ENCODE assay signal across 30 cellular contexts in genomic region chr9:81108391-81108790, GRCh38.
DNase-seq lines count a peak whose midpoint lies in the region; TF ChIP-seq lines count a peak whose summit lies in the region.
"Had no signal": no experiment of that assay in that cellular context is flagged by ENCODE, and none has a peak within 500 bp of the region (broad histone marks: within the 10 kb centered on the region; RNA-seq: fewer than 3 reads in every experiment).

No MANE protein-coding gene starts in this region.

- no peak for TF ChIP-seq CTCF in PC-9 (conservative IDR thresholded peaks at IDR 0.05)
- TF ChIP-seq CTCF in osteoblast (IDR thresholded peaks at IDR 0.05; ENCODE audit: extremely low read depth, low read depth, low read length) = no peak
- no peak for TF ChIP-seq CTCF in OCI-LY7 (conservative IDR thresholded peaks at IDR 0.05; ENCODE audit: low read length)

- POLR2A ChIA-PET in PC-9 (lab: Charles Lee; ENCODE audit: unreplicated experiment) (interaction anchor here (0.6 kb wide), 1 partner anchor 50 kb away, joined by 5 read pairs; no protein-coding TSS in a partner anchor), OCI-LY7 (lab: Charles Lee) (no interaction called here)

- intact Hi-C loops in PC-9 (cut with micrococcal nuclease; ENCODE audit: unreplicated experiment) (no loop called here), OCI-LY7 (cut with micrococcal nuclease; ENCODE audit: unreplicated experiment) (no loop called here)

- H3K36me3 ChIP-seq in PC-9 (ENCODE audit: low read depth) (no peaks in the 10 kb centered on the region), ectodermal cell (ENCODE audit: control insufficient read depth, insufficient read depth, low read length) (no peaks in the 10 kb centered on the region), osteoblast (ENCODE audit: insufficient read depth, low read length) (no peaks in the 10 kb centered on the region), OCI-LY7 (ENCODE audit: insufficient read depth, low read length) (no peaks in the 10 kb centered on the region)
- H3K36me3 ChIP-seq: brain microvascular endothelial cell, esophagus muscularis mucosa, ovary, right atrium auricular region, uterus had no signal

- H3K4me1 ChIP-seq in PC-9 (replicated peaks; ENCODE audit: insufficient read depth) (peaks cover 15% of the 10 kb centered on the region), ectodermal cell (ENCODE audit: control insufficient read depth, insufficient read depth, low read length) (peaks cover 4% of the 10 kb centered on the region), osteoblast (ENCODE audit: insufficient read depth, low read length) (no peaks in the 10 kb centered on the region), OCI-LY7 (ENCODE audit: insufficient read depth, low read length, poor library complexity, severe bottlenecking) (no peaks in the 10 kb centered on the region)
- H3K4me1 ChIP-seq: esophagus muscularis mucosa, right atrium auricular region, uterus had no signal

- DNase-seq in ELR (ENCODE audit: low read depth) (peak; percentile 64), PC-9 (peak; percentile 6 to 76), osteoblast (ENCODE audit: insufficient read length, low spot score, missing footprints) (peak; percentile 48), NCI-H1694 treated with DMSO at 0.1 percent for 48 hours (lab: John Stamatoyannopoulos, UW) (no peak), superior temporal gyrus (ENCODE audit: extremely low spot score) (no peak), NCI-H1436 treated with DMSO at 0.1 percent for 48 hours (lab: John Stamatoyannopoulos, UW) (no peak), OCI-LY7 (ENCODE audit: low spot score) (no peak)
- DNase-seq: activated CD4-positive, CD25-positive, alpha-beta regulatory T cell treated with anti-CD3 and anti-CD28 coated beads, Interleukin-2, amount 50 U/mL, for 72 hours; activated CD8-positive, alpha-beta T cell treated with anti-CD3 and anti-CD28 coated beads, Interleukin-2, amount 10 ng/mL, durations not matched to agents 7 days and 5 days; activated gamma-delta T cell; activated naive CD8-positive, alpha-beta T cell treated with anti-CD3 and anti-CD28 coated beads, Interleukin-2, amount 50 U/mL, for 24 hours; brain microvascular endothelial cell; effector memory CD4-positive, alpha-beta T cell; immature natural killer cell; left ventricle myocardium superior; midbrain; natural killer cell; NCI-H187; NCI-H2227 treated with DMSO at 0.1 percent for 48 hours; NCI-H82; ovary; stimulated activated CD4-positive, alpha-beta T cell treated with anti-CD3 and anti-CD28 coated beads, Interleukin-12 subunit alpha, Interleukin-12 subunit beta, amount 100 ng/mL, for 4 hours; stimulated activated CD4-positive, alpha-beta T cell treated with anti-CD3 and anti-CD28 coated beads, Interleukin-4, amount 100 ng/mL, for 24 hours; stimulated activated naive B cell treated with anti-CD40 and anti-IgM and Interleukin-4, amounts not matched to agents 10 μg/mL and 1 μg/mL and 100 μg/mL, for 72 hours; T-cell; uterus had no signal

- H3K4me3 ChIP-seq in PC-9 = no peak overlapping the region
- no peak overlapping the region for H3K4me3 ChIP-seq in ectodermal cell (ENCODE audit: insufficient read depth, low read depth, low read length)
- H3K4me3 ChIP-seq in osteoblast (ENCODE audit: insufficient read depth, low read length) = no peak overlapping the region
- H3K4me3 ChIP-seq in OCI-LY7 (ENCODE audit: low read depth, low read length, poor library complexity, severe bottlenecking) = no peak overlapping the region
- H3K4me3 ChIP-seq: esophagus muscularis mucosa, hepatocyte, ovary, right atrium auricular region, uterus had no signal

- H3K4me2 ChIP-seq in PC-9 (peak overlapping the region; percentile 37), osteoblast (ENCODE audit: insufficient read depth, low read length) (no peak overlapping the region), OCI-LY7 (ENCODE audit: low read length) (no peak overlapping the region)
- H3K4me2 ChIP-seq: hepatocyte had no signal

- H2AFZ ChIP-seq in PC-9 (peak overlapping the region; percentile 54), osteoblast (ENCODE audit: low read length) (no peak overlapping the region), OCI-LY7 (ENCODE audit: low read length) (no peak overlapping the region)
- H2AFZ ChIP-seq: hepatocyte had no signal

- H3K27me3 ChIP-seq in PC-9 (ENCODE audit: insufficient read depth, low read depth) = no peaks in the 10 kb centered on the region
- H3K27me3 ChIP-seq in ectodermal cell (ENCODE audit: control insufficient read depth, insufficient read depth, low read length, poor library complexity, severe bottlenecking) = no peaks in the 10 kb centered on the region
- peaks cover 6% of the 10 kb centered on the region for H3K27me3 ChIP-seq in osteoblast (ENCODE audit: insufficient read depth, low read length)
- H3K27me3 ChIP-seq: brain microvascular endothelial cell, esophagus muscularis mucosa, hepatocyte, ovary, right atrium auricular region, uterus had no signal

- CTCF ChIA-PET in PC-9 (lab: Charles Lee) (no interaction called here), OCI-LY7 (lab: Charles Lee; ENCODE audit: unreplicated experiment) (no interaction called here)

- peaks cover 13% of the 10 kb centered on the region; the same call in 1 of the 2 replicates for H3F3A ChIP-seq in PC-9 (ENCODE audit: insufficient read depth, low read depth)

- 88 to 97% methylated on average over 1 of the region's 1 CpG for WGBS in ectodermal cell, 2 experiments

- no peaks in the 10 kb centered on the region for H3K79me2 ChIP-seq in PC-9 (ENCODE audit: low read depth)
- no peaks in the 10 kb centered on the region for H3K79me2 ChIP-seq in osteoblast (ENCODE audit: insufficient read depth, low read length)
- H3K79me2 ChIP-seq in OCI-LY7 (ENCODE audit: insufficient read depth, low read depth, low read length) = no peaks in the 10 kb centered on the region
- H3K79me2 ChIP-seq: hepatocyte had no signal

- H3K9me2 ChIP-seq in PC-9 (ENCODE audit: insufficient read depth) (no peaks in the 10 kb centered on the region), OCI-LY7 (ENCODE audit: insufficient read depth, low read length) (no peaks in the 10 kb centered on the region)

- no peaks in the 10 kb centered on the region for H4K20me1 ChIP-seq in PC-9 (ENCODE audit: insufficient read depth)
- H4K20me1 ChIP-seq in osteoblast (ENCODE audit: insufficient read depth, low read length) = no peaks in the 10 kb centered on the region
- H4K20me1 ChIP-seq in OCI-LY7 (ENCODE audit: insufficient read depth, low read length) = no peaks in the 10 kb centered on the region

- BruUV-seq in PC-9 (replicated peaks; lab: Mats Ljungman, UMichigan) (no TSS peak), OCI-LY7 (replicated peaks; lab: Mats Ljungman, UMichigan) (no TSS peak)

- H3K27ac ChIP-seq in PC-9 (peak overlapping the region; percentile 73), ectodermal cell (ENCODE audit: insufficient read depth, low read depth, low read length, poor library complexity, severe bottlenecking) (peak overlapping the region; percentile 33), osteoblast (ENCODE audit: low read depth, low read length) (no peak overlapping the region), OCI-LY7 (ENCODE audit: low read depth, low read length, poor library complexity, severe bottlenecking) (no peak overlapping the region)
- H3K27ac ChIP-seq: brain microvascular endothelial cell, esophagus muscularis mucosa, hepatocyte, ovary, right atrium auricular region, uterus had no signal

- peaks cover 14% of the 10 kb centered on the region for H3K9me3 ChIP-seq in PC-9 (ENCODE audit: insufficient read depth, low read depth)
- H3K9me3 ChIP-seq in ectodermal cell (ENCODE audit: control insufficient read depth, low read length) = no peaks in the 10 kb centered on the region
- H3K9me3 ChIP-seq in osteoblast (ENCODE audit: low read depth, low read length) = no peaks in the 10 kb centered on the region
- H3K9me3 ChIP-seq in OCI-LY7 (ENCODE audit: low read length) = no peaks in the 10 kb centered on the region
- H3K9me3 ChIP-seq: esophagus muscularis mucosa, ovary, right atrium auricular region, uterus had no signal

Comparison
In these comparisons a context has a peak if more than half of its experiments do, and no peak if none do; other contexts are left out.
1. DNase-seq: peak in ELR (single experiment), PC-9 (2 of 2) and osteoblast (single experiment); none in NCI-H1694 treated with DMSO at 0.1 percent for 48 hours (single experiment), superior temporal gyrus (single experiment), NCI-H1436 treated with DMSO at 0.1 percent for 48 hours (single experiment) and OCI-LY7 (single experiment).
2. H3K27ac ChIP-seq: peak in PC-9 (single experiment) and ectodermal cell (single experiment); none in osteoblast (single experiment) and OCI-LY7 (single experiment).